In the genomic region with DNA sequence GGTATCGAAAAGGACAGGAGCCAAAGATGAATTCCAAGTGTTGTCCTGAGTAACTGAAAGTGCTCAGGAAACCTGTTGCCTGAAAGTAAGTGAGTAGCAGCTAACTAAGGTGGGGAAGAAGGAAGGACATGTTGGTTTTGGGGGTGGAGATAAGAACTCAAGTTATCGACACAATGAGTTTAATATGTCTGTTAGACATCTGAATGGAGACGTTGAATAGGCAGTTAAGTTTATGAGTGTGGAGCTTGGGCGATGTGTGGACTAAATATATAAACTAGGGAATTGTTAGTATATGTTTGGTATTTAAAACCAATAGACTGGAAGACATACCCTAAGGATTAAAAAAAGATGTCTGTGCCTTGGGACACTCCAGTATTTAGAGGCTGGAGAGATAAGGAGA, we compare ENCODE assay signal across 27 cellular contexts.
"Had no signal": no experiment of that assay in that cellular context is flagged by ENCODE, and none has a peak within 500 bp of the region (broad histone marks: within the 10 kb centered on the region; RNA-seq: fewer than 3 reads in every experiment).

No MANE protein-coding gene starts in this region.

- H3K36me3 ChIP-seq: neural progenitor cell, ovary, right lobe of liver, sigmoid colon, stomach, thoracic aorta, thyroid gland, tibial nerve, upper lobe of left lung, vagina had no signal

- H2AFZ ChIP-seq: neural progenitor cell, parathyroid adenoma had no signal

- H3K9me3 ChIP-seq: ovary, psoas muscle, right lobe of liver, sigmoid colon, stomach, thoracic aorta, thyroid gland, tibial nerve, upper lobe of left lung, vagina had no signal

- H3K4me1 ChIP-seq: neural progenitor cell, parathyroid adenoma, psoas muscle, right lobe of liver, sigmoid colon, stomach had no signal

- H3K79me2 ChIP-seq: parathyroid adenoma had no signal

- H3K9ac ChIP-seq: neural progenitor cell, parathyroid adenoma had no signal

- H3K27ac ChIP-seq: neural progenitor cell, ovary, parathyroid adenoma, psoas muscle, right lobe of liver, sigmoid colon, stomach, thoracic aorta, thyroid gland, tibial nerve, upper lobe of left lung, vagina had no signal

- H3K27me3 ChIP-seq: neural progenitor cell, ovary, right lobe of liver, stomach, thyroid gland, tibial nerve, upper lobe of left lung, vagina had no signal

- H3K4me3 Mint-ChIP-seq: nephron; neural progenitor cell; stimulated activated effector memory CD8-positive, alpha-beta T cell treated with anti-CD3 and anti-CD28 coated beads, Interleukin-12 subunit alpha, Interleukin-12 subunit beta, amount 100 ng/mL, for 72 hours; stimulated activated naive B cell treated with anti-CD40 and anti-IgM and Interleukin-4, amounts not matched to agents 10 μg/mL and 1 μg/mL and 100 μg/mL, for 72 hours; stimulated activated naive CD8-positive, alpha-beta T cell treated with anti-CD3 and anti-CD28 coated beads, Interleukin-15, Interleukin-2, amounts not matched to agents 100 ng/mL and 50 ng/mL, for 24 hours had no signal

- H3K36me3 Mint-ChIP-seq: neural progenitor cell; stimulated activated effector memory CD8-positive, alpha-beta T cell treated with anti-CD3 and anti-CD28 coated beads, Interleukin-12 subunit alpha, Interleukin-12 subunit beta, amount 100 ng/mL, for 72 hours; stimulated activated naive B cell treated with anti-CD40 and anti-IgM and Interleukin-4, amounts not matched to agents 10 μg/mL and 1 μg/mL and 100 μg/mL, for 72 hours had no signal

- H3K4me2 ChIP-seq: neural progenitor cell had no signal

- H3K4me3 ChIP-seq: neural progenitor cell, ovary, psoas muscle, right lobe of liver, sigmoid colon, stomach, thoracic aorta, thyroid gland, tibial nerve, upper lobe of left lung, vagina had no signal

- DNase-seq: occipital lobe; ovary; posterior cingulate gyrus; psoas muscle; right cardiac atrium; right lobe of liver; sigmoid colon; small intestine; stimulated activated CD4-positive, alpha-beta T cell treated with anti-CD3 and anti-CD28 coated beads, Interleukin-15, amount 100 ng/mL, for 24 hours; stimulated activated CD4-positive, alpha-beta T cell treated with anti-CD3 and anti-CD28 coated beads, Interleukin-2, amount 100 ng/mL, for 24 hours; stimulated activated CD4-positive, alpha-beta T cell treated with anti-CD3 and anti-CD28 coated beads, Interleukin-2, amount 100 ng/mL, for 48 hours; stimulated activated CD4-positive, alpha-beta T cell treated with anti-CD3 and anti-CD28 coated beads, Interleukin-4, amount 100 ng/mL, for 24 hours; stimulated activated naive B cell treated with anti-CD40 and anti-IgM and Interleukin-4, amounts not matched to agents 10 μg/mL and 1 μg/mL and 100 μg/mL, for 72 hours; stimulated activated naive CD4-positive, alpha-beta T cell treated with Interleukin-2 at 50 U/mL for 16 hours; stomach; thyroid gland; trophoblast cell; upper lobe of left lung had no signal

- H3K4me1 Mint-ChIP-seq: stimulated activated effector memory CD8-positive, alpha-beta T cell treated with anti-CD3 and anti-CD28 coated beads, Interleukin-12 subunit alpha, Interleukin-12 subunit beta, amount 100 ng/mL, for 72 hours; stimulated activated naive B cell treated with anti-CD40 and anti-IgM and Interleukin-4, amounts not matched to agents 10 μg/mL and 1 μg/mL and 100 μg/mL, for 72 hours had no signal

- H3K27ac Mint-ChIP-seq: nephron; neural progenitor cell; progenitor cell of endocrine pancreas; stimulated activated effector memory CD8-positive, alpha-beta T cell treated with anti-CD3 and anti-CD28 coated beads, Interleukin-12 subunit alpha, Interleukin-12 subunit beta, amount 100 ng/mL, for 72 hours; stimulated activated naive B cell treated with anti-CD40 and anti-IgM and Interleukin-4, amounts not matched to agents 10 μg/mL and 1 μg/mL and 100 μg/mL, for 72 hours; stimulated activated naive CD8-positive, alpha-beta T cell treated with anti-CD3 and anti-CD28 coated beads, Interleukin-15, Interleukin-2, amounts not matched to agents 100 ng/mL and 50 ng/mL, for 24 hours had no signal

- ATAC-seq: psoas muscle; right cardiac atrium; right lobe of liver; stimulated activated effector memory CD8-positive, alpha-beta T cell treated with anti-CD3 and anti-CD28 coated beads, Interleukin-12 subunit alpha, Interleukin-12 subunit beta, amount 100 ng/mL, for 72 hours; stimulated activated naive B cell treated with anti-CD40 and anti-IgM and Interleukin-4, amounts not matched to agents 10 μg/mL and 1 μg/mL and 100 μg/mL, for 72 hours had no signal

- H3K9me3 Mint-ChIP-seq: nephron; neural progenitor cell; stimulated activated effector memory CD8-positive, alpha-beta T cell treated with anti-CD3 and anti-CD28 coated beads, Interleukin-12 subunit alpha, Interleukin-12 subunit beta, amount 100 ng/mL, for 72 hours; stimulated activated naive B cell treated with anti-CD40 and anti-IgM and Interleukin-4, amounts not matched to agents 10 μg/mL and 1 μg/mL and 100 μg/mL, for 72 hours; stimulated activated naive CD8-positive, alpha-beta T cell treated with anti-CD3 and anti-CD28 coated beads, Interleukin-15, Interleukin-2, amounts not matched to agents 100 ng/mL and 50 ng/mL, for 24 hours had no signal
